In genomic region chr10:30705625-30706149, GRCh38 we compare ENCODE assay signal across 9 cellular contexts.
DNase-seq lines count a peak whose midpoint lies in the region; ATAC-seq and TF ChIP-seq lines count a peak whose summit lies in the region.
"Had no signal": no experiment of that assay in that cellular context is flagged by ENCODE, and none has a peak within 500 bp of the region (broad histone marks: within the 10 kb centered on the region; RNA-seq: fewer than 3 reads in every experiment).

No MANE protein-coding gene starts in this region.

- H3K4me3 ChIP-seq in GM12875 (ENCODE audit: low read depth, low read length) = peak overlapping the region; percentile 56

- H3K4me3 Mint-ChIP-seq in glutamatergic neuron (ENCODE audit: unreplicated experiment) = peak overlapping the region; percentile 55

- peaks cover 22% of the 10 kb centered on the region for H3K4me1 Mint-ChIP-seq in glutamatergic neuron (ENCODE audit: low read depth, unreplicated experiment)

- H3K27me3 Mint-ChIP-seq in glutamatergic neuron (ENCODE audit: unreplicated experiment) = peaks cover 8% of the 10 kb centered on the region

- no peak overlapping the region for H3K27ac ChIP-seq in substantia nigra (ENCODE audit: low read depth, low read length, poor library complexity, severe bottlenecking)

- TF ChIP-seq CTCF in GM12875 (IDR thresholded peaks at IDR 0.05; ENCODE audit: borderline replicate concordance, insufficient read depth, low read depth, low read length) = no peak
- TF ChIP-seq CTCF in glutamatergic neuron (IDR thresholded peaks at IDR 0.05; ENCODE audit: partially characterized antibody, unreplicated experiment) = no peak

- DNase-seq in glutamatergic neuron = no peak
- no peak for DNase-seq in substantia nigra (lab: John Stamatoyannopoulos, UW)
- DNase-seq in ecto neural progenitor cell (ENCODE audit: low spot score) = no peak
- DNase-seq in NCI-H345 (lab: John Stamatoyannopoulos, UW) = no peak
- no peak for DNase-seq in RPMI8226
- DNase-seq: NCI-H526 had no signal

- ATAC-seq in GM21447 (IDR thresholded peaks at IDR 0.05; ENCODE audit: unreplicated experiment) (peak; percentile 14), HG03520 (IDR thresholded peaks at IDR 0.05; ENCODE audit: unreplicated experiment) (peak; percentile 19)

- peaks cover 3% of the 10 kb centered on the region for H3K9me3 Mint-ChIP-seq in glutamatergic neuron (ENCODE audit: unreplicated experiment)

- H3K27ac Mint-ChIP-seq in glutamatergic neuron (ENCODE audit: unreplicated experiment) = peak overlapping the region; percentile 6

- H3K36me3 Mint-ChIP-seq in glutamatergic neuron (ENCODE audit: unreplicated experiment) = no peaks in the 10 kb centered on the region
